ENCODE assay signal across 11 cellular contexts in genomic region chr7:108652886-108653285, GRCh38.
"Had no signal": no experiment of that assay in that cellular context is flagged by ENCODE, and none has a peak within 500 bp of the region (broad histone marks: within the 10 kb centered on the region; RNA-seq: fewer than 3 reads in every experiment).

No MANE protein-coding gene starts in this region.

- H3K4me2 ChIP-seq: GM23338 had no signal

- DNase-seq: GM23248, GOT3, H7, H9, HCEC 1CT, HFFc6 had no signal

- H2AFZ ChIP-seq: GM23248, GM23338 had no signal

- ATAC-seq: GM23338, HCT116 had no signal

- H3K36me3 ChIP-seq: HAP-1 had no signal

- H3K4me3 ChIP-seq: GM23248, GM23338, HAP-1 had no signal

- H3K9ac ChIP-seq: GM23248 had no signal

- H3K27ac ChIP-seq: GM23248 had no signal

- H3K9me3 ChIP-seq: HAP-1 had no signal

- FAIRE-seq: H1, H54 had no signal
